In genomic region chr16:25413133-25413532, GRCh38 we compare ENCODE assay signal across 25 cellular contexts.
DNase-seq lines count a peak whose midpoint lies in the region; ATAC-seq, FAIRE-seq and TF ChIP-seq lines count a peak whose summit lies in the region.
"Had no signal": no experiment of that assay in that cellular context is flagged by ENCODE, and none has a peak within 500 bp of the region (broad histone marks: within the 10 kb centered on the region; RNA-seq: fewer than 3 reads in every experiment).

No MANE protein-coding gene starts in this region.

- H3K79me2 ChIP-seq in HepG2 (ENCODE audit: insufficient read depth, low read length) = no peaks in the 10 kb centered on the region

- no peak overlapping the region for H3K4me2 ChIP-seq in HepG2 (ENCODE audit: low read depth, low read length)
- H3K4me2 ChIP-seq: A549, BLaER1 had no signal

- TF ChIP-seq RAD21 in liver (IDR thresholded peaks at IDR 0.05) = no peak
- no peak for TF ChIP-seq RAD21 in HepG2 (CRISPR knock-in tag; IDR thresholded peaks at IDR 0.05)

- no peak for FAIRE-seq in HepG2 (lab: Jason Lieb, UNC)
- FAIRE-seq: A549, GM12878, GM12892, GM18507, GM19239 had no signal

- CTCF ChIA-PET in HepG2 (lab: Yijun Ruan, JAX; ENCODE audit: low intra/inter-chr PET ratio, low total read pairs) = no interaction called here

- ATAC-seq in HepG2 (no peak), left lobe of liver (peak; percentile 61), GM18873 (IDR thresholded peaks at IDR 0.05; ENCODE audit: low FRiP score, unreplicated experiment) (no peak)
- ATAC-seq: A549, GM12878 had no signal

- H3K27me3 ChIP-seq in liver (ENCODE audit: control insufficient read depth in 4 of 4, insufficient read depth in 4 of 4, low read length in 3 of 4) = no peaks in the 10 kb centered on the region
- H3K27me3 ChIP-seq in HepG2 (ENCODE audit: control insufficient read depth in 1 of 2, insufficient read depth in 2 of 2, low read length in 2 of 2) = no peaks in the 10 kb centered on the region
- H3K27me3 ChIP-seq: BE2C, BLaER1 had no signal

- H3K36me3 ChIP-seq in liver (ENCODE audit: control insufficient read depth in 4 of 4, insufficient read depth in 3 of 4, low read depth in 1 of 4, low read length in 3 of 4) (no peaks in the 10 kb centered on the region), HepG2 (replicated peaks in 1 of 2; ENCODE audit: control insufficient read depth in 1 of 2, insufficient read depth in 2 of 2, low read length in 2 of 2) (no peaks in the 10 kb centered on the region)
- H3K36me3 ChIP-seq: BE2C, BLaER1 had no signal

- no peak for TF ChIP-seq POLR2A in HepG2 (IDR thresholded peaks at IDR 0.05; ENCODE audit: insufficient read depth in 1 of 2, low read depth in 2 of 2, low read length in 2 of 2)

- POLR2A ChIA-PET in HepG2 (lab: Yijun Ruan, JAX) = no interaction called here

- intact Hi-C loops in HepG2 (cut with micrococcal nuclease; ENCODE audit: unreplicated experiment) = no loop called here

- DNase-seq in HepG2 (ENCODE audit: low spot score) (no peak), left lobe of liver (ENCODE audit: low spot score) (no peak), AG20443 (ENCODE audit: low spot score) (no peak)
- DNase-seq: BE2C; C1 segment of cervical spinal cord; CD4-positive, alpha-beta memory T cell; CD4-positive, CD25-positive, alpha-beta regulatory T cell; CD8-positive, alpha-beta memory T cell; COR-L47; DMS 273 treated with DMSO at 0.1 percent for 48 hours; DMS153; DMS53; DMS79; DND-41; EL; GDM1 had no signal

- TF ChIP-seq CTCF in liver (IDR thresholded peaks at IDR 0.05; ENCODE audit: low read depth, low read length, missing input control) (no peak), HepG2 (CRISPR knock-in tag; IDR thresholded peaks at IDR 0.05) (no peak)

- H3K9ac ChIP-seq in liver (ENCODE audit: low read depth in 1 of 2, low read length in 2 of 2) = no peak overlapping the region
- H3K9ac ChIP-seq in HepG2 (ENCODE audit: insufficient read depth, low read depth, low read length) = no peak overlapping the region
- H3K9ac ChIP-seq: BLaER1 had no signal

- no peaks in the 10 kb centered on the region for H3K9me3 ChIP-seq in liver (ENCODE audit: control insufficient read depth in 4 of 4, low read length in 3 of 4)
- H3K9me3 ChIP-seq in HepG2 (ENCODE audit: low read length) = no peaks in the 10 kb centered on the region
- H3K9me3 ChIP-seq: A549, BE2C, BLaER1 had no signal

- H3K4me1 ChIP-seq in liver (ENCODE audit: control insufficient read depth in 4 of 4, insufficient read depth in 4 of 4, low read length in 3 of 4) (peaks cover 7 to 37% (median 34%) of the 10 kb centered on the region in 4 donors), HepG2 (ENCODE audit: insufficient read depth, low read length) (no peaks in the 10 kb centered on the region)
- H3K4me1 ChIP-seq: A549, BE2C, BLaER1 had no signal

- no peaks in the 10 kb centered on the region for H4K20me1 ChIP-seq in HepG2 (ENCODE audit: insufficient read depth, low read length)
- H4K20me1 ChIP-seq: BLaER1 had no signal

- no TSS peak for BruUV-seq in HepG2 (replicated peaks; lab: Mats Ljungman, UMichigan)

- no peak overlapping the region for H2AFZ ChIP-seq in HepG2 (ENCODE audit: low read length)

- TF ChIP-seq EP300 in HepG2 (IDR thresholded peaks at IDR 0.05; ENCODE audit: low read depth in 2 of 2, low read length in 2 of 2) (no peak), HepG2 (CRISPR knock-in tag; IDR thresholded peaks at IDR 0.05; ENCODE audit: borderline replicate concordance) (no peak)

- peak overlapping the region in 1 of 3 donors; percentile 11 for H3K4me3 ChIP-seq in liver (ENCODE audit: low read depth in 1 of 3, low read length in 3 of 3)
- no peak overlapping the region for H3K4me3 ChIP-seq in HepG2 (replicated peaks in 1 of 3; ENCODE audit: insufficient read depth in 1 of 3, low read depth in 2 of 3, low read length in 3 of 3)
- H3K4me3 ChIP-seq: A549, BLaER1, GM12878 had no signal

- H3K27ac ChIP-seq in liver (ENCODE audit: low read depth in 1 of 2, low read length in 2 of 2) = peak overlapping the region; percentile 30 to 70
- no peak overlapping the region for H3K27ac ChIP-seq in HepG2 (ENCODE audit: extremely low read length, insufficient read depth, low read length)
- H3K27ac ChIP-seq: 22Rv1, A549, BLaER1 had no signal

- in situ Hi-C loops in HepG2 (cut with HindIII; ENCODE audit: extremely low pct_ligation_motif_present, low pct_unique_long_range_greater_than_20kb) = no loop called here

TF ChIP-seq in liver, 16 proteins besides CTCF, POLR2A, EP300 and RAD21:
- peak; percentile 51 to 55 for TF ChIP-seq RXRA (IDR thresholded peaks at IDR 0.05)
- TF ChIP-seq HNF4A (conservative IDR thresholded peaks at IDR 0.05) = peak; percentile 29 to 51
- TF ChIP-seq ZBTB33 (IDR thresholded peaks at IDR 0.05) = peak; percentile 50
- no peak for TF ChIP-seq ATF3 (IDR thresholded peaks at IDR 0.05)
- no peak for TF ChIP-seq EGR1 (IDR thresholded peaks at IDR 0.05; ENCODE audit: low read depth in 2 of 2)
- peak; percentile 90 for TF ChIP-seq YY1 (IDR thresholded peaks at IDR 0.05)
- no peak for TF ChIP-seq GABPA (IDR thresholded peaks at IDR 0.05 in 1 of 2, conservative IDR thresholded peaks at IDR 0.05 in 1 of 2)
- no peak for TF ChIP-seq FOXA1 (IDR thresholded peaks at IDR 0.05)
- peak; percentile 40 for TF ChIP-seq NR2F2 (IDR thresholded peaks at IDR 0.05)
- peak in 1 of 2 donors; percentile 10 for TF ChIP-seq JUND (IDR thresholded peaks at IDR 0.05)
- TF ChIP-seq MAX (IDR thresholded peaks at IDR 0.05) = peak; percentile 25
- peak; percentile 44 for TF ChIP-seq SP1 (IDR thresholded peaks at IDR 0.05)

TF ChIP-seq in HepG2, 621 proteins besides CTCF, POLR2A, EP300 and RAD21:
- no peak for TF ChIP-seq GTF3A (CRISPR knock-in tag; conservative IDR thresholded peaks at IDR 0.05)
